9 cellular contexts compared by ENCODE assay signal in the genomic region with DNA sequence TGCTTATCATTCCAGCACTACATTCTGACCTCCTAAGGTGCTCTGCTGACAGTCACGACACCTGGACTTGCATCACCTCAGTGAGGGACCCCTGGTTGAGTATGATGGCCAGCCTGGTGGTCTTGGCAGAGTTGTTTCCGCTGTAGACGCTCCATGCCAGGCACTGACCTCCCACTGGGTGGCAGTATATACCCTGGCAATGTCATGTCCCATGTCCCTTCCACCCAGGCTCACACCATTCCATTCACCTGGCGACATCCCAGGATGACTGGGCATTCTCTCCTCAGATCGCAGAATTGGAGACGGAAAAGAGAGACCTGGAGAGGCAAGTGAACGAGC. TPM values are rescaled to one million over a fixed set of nuclear protein-coding genes. Genes with fewer than 3 reads are reported as not detected.
DNase-seq lines count a peak whose midpoint lies in the region; ATAC-seq, FAIRE-seq and TF ChIP-seq lines count a peak whose summit lies in the region.
"Had no signal": no experiment of that assay in that cellular context is flagged by ENCODE, and none has a peak within 500 bp of the region (broad histone marks: within the 10 kb centered on the region; RNA-seq: fewer than 3 reads in every experiment).

No MANE protein-coding gene starts in this region.

- H3K36me3 ChIP-seq in small intestine (ENCODE audit: control insufficient read depth in 2 of 2, insufficient read depth in 2 of 2, low read length in 2 of 2) = peaks cover 5 to 11% of the 10 kb centered on the region in 2 donors

- peak; percentile 57 for TF ChIP-seq CTCF in foreskin fibroblast (IDR thresholded peaks at IDR 0.05; ENCODE audit: low read depth, low read length)

- ATAC-seq in stimulated activated naive B cell treated with anti-CD40 and anti-IgM and Interleukin-4, amounts not matched to agents 10 μg/mL and 1 μg/mL and 100 μg/mL, for 72 hours (replicated peaks) = peak; percentile 33 to 63
- ATAC-seq in GM18858 (IDR thresholded peaks at IDR 0.05; ENCODE audit: unreplicated experiment) = no peak

- H3K4me3 ChIP-seq in foreskin fibroblast (ENCODE audit: low read depth in 1 of 2, low read length in 2 of 2) (no peak overlapping the region), small intestine (ENCODE audit: low read depth in 1 of 2, low read length in 2 of 2) (no peak overlapping the region)
- H3K4me3 ChIP-seq: SK-N-MC had no signal

- H3K4me1 Mint-ChIP-seq in activated CD4-positive, alpha-beta memory T cell treated with anti-CD3 and anti-CD28 coated beads for 36 hours (ENCODE audit: low read depth) = peaks cover 5% of the 10 kb centered on the region
- H3K4me1 Mint-ChIP-seq in stimulated activated naive B cell treated with anti-CD40 and anti-IgM and Interleukin-4, amounts not matched to agents 10 μg/mL and 1 μg/mL and 100 μg/mL, for 72 hours = peaks cover 0 to 3% of the 10 kb centered on the region in 2 donors

- POLR2A ChIA-PET in activated CD4-positive, alpha-beta memory T cell treated with anti-CD3 and anti-CD28 coated beads for 36 hours (lab: Charles Lee) = no interaction called here

- no peaks in the 10 kb centered on the region for H3K9me3 Mint-ChIP-seq in activated CD4-positive, alpha-beta memory T cell treated with anti-CD3 and anti-CD28 coated beads for 36 hours
- H3K9me3 Mint-ChIP-seq in stimulated activated naive B cell treated with anti-CD40 and anti-IgM and Interleukin-4, amounts not matched to agents 10 μg/mL and 1 μg/mL and 100 μg/mL, for 72 hours = peaks cover 0 to 1% of the 10 kb centered on the region in 2 donors

- CTCF ChIA-PET in activated CD4-positive, alpha-beta memory T cell treated with anti-CD3 and anti-CD28 coated beads for 36 hours (lab: Charles Lee) = interaction anchor here (1.1 to 4.6 kb wide), 5 partner anchors 10 to 127 kb away, joined by 3 to 35 read pairs (median 5); no protein-coding TSS in a partner anchor

- peaks cover 9% of the 10 kb centered on the region for H3K36me3 Mint-ChIP-seq in activated CD4-positive, alpha-beta memory T cell treated with anti-CD3 and anti-CD28 coated beads for 36 hours
- peaks cover 20 to 25% of the 10 kb centered on the region in 2 donors for H3K36me3 Mint-ChIP-seq in stimulated activated naive B cell treated with anti-CD40 and anti-IgM and Interleukin-4, amounts not matched to agents 10 μg/mL and 1 μg/mL and 100 μg/mL, for 72 hours

- H3K27me3 Mint-ChIP-seq in activated CD4-positive, alpha-beta memory T cell treated with anti-CD3 and anti-CD28 coated beads for 36 hours = no peaks in the 10 kb centered on the region
- peaks cover 5% of the 10 kb centered on the region in 2 donors for H3K27me3 Mint-ChIP-seq in stimulated activated naive B cell treated with anti-CD40 and anti-IgM and Interleukin-4, amounts not matched to agents 10 μg/mL and 1 μg/mL and 100 μg/mL, for 72 hours

- no peaks in the 10 kb centered on the region for H3K27me3 ChIP-seq in small intestine (ENCODE audit: control insufficient read depth in 2 of 2, insufficient read depth in 2 of 2, low read length in 2 of 2)

- no peaks in the 10 kb centered on the region for H3K4me1 ChIP-seq in small intestine (ENCODE audit: control insufficient read depth in 2 of 2, insufficient read depth in 1 of 2, low read depth in 1 of 2, low read length in 1 of 2)

- H3K9me3 ChIP-seq in small intestine (ENCODE audit: control insufficient read depth, low read depth) = no peaks in the 10 kb centered on the region

- H3K27ac Mint-ChIP-seq in activated CD4-positive, alpha-beta memory T cell treated with anti-CD3 and anti-CD28 coated beads for 36 hours = no peak overlapping the region
- no peak overlapping the region for H3K27ac Mint-ChIP-seq in stimulated activated naive B cell treated with anti-CD40 and anti-IgM and Interleukin-4, amounts not matched to agents 10 μg/mL and 1 μg/mL and 100 μg/mL, for 72 hours

- no peak overlapping the region for H3K4me3 Mint-ChIP-seq in activated CD4-positive, alpha-beta memory T cell treated with anti-CD3 and anti-CD28 coated beads for 36 hours
- no peak overlapping the region for H3K4me3 Mint-ChIP-seq in stimulated activated naive B cell treated with anti-CD40 and anti-IgM and Interleukin-4, amounts not matched to agents 10 μg/mL and 1 μg/mL and 100 μg/mL, for 72 hours

- intact Hi-C loops in activated CD4-positive, alpha-beta memory T cell treated with anti-CD3 and anti-CD28 coated beads for 36 hours (cut with micrococcal nuclease) = loop anchor here (1.0 kb wide), 1 partner anchor 121 kb away; no protein-coding TSS in a partner anchor

- FAIRE-seq in small intestine (lab: Jason Lieb, UNC) = no peak

- no peak overlapping the region for H3K27ac ChIP-seq in small intestine (ENCODE audit: low read depth in 1 of 2, low read length in 1 of 2)
- H3K27ac ChIP-seq: SK-N-MC had no signal

- 88 to 98% (median 89%) methylated on average over 7 of the region's 7 CpGs for WGBS in small intestine, 3 donors

- peak; percentile 58 for DNase-seq in EH (ENCODE audit: low read depth)
- peak; percentile 28 for DNase-seq in KBM-7
- peak; percentile 52 for DNase-seq in activated CD4-positive, alpha-beta memory T cell treated with anti-CD3 and anti-CD28 coated beads for 36 hours
- DNase-seq in foreskin fibroblast = peak; percentile 42 to 73
- DNase-seq in stimulated activated naive B cell treated with anti-CD40 and anti-IgM and Interleukin-4, amounts not matched to agents 10 μg/mL and 1 μg/mL and 100 μg/mL, for 72 hours = no peak
- DNase-seq in NOMO-1 (lab: John Stamatoyannopoulos, UW; ENCODE audit: unreplicated experiment in 2 of 2) = no peak
- DNase-seq in small intestine = no peak

- in situ Hi-C loops in KBM-7 (cut with MboI; ENCODE audit: low pct_unique_long_range_greater_than_20kb, low sequenced_read_pairs) = no loop called here

RNA-seq across cellular contexts. Expression of gene DNALI1, which starts 5.0 kb away (rescaled TPM):
- total RNA-seq in activated CD4-positive, alpha-beta memory T cell treated with anti-CD3 and anti-CD28 coated beads for 36 hours = under 1 TPM in 1 of 2 experiments, not detected in 1; 0.29 TPM
- polyA plus RNA-seq in small intestine = 1 to 10 TPM; 1.6 to 5.7 (median 2.0) TPM

RNA-seq across cellular contexts. Expression of gene SNIP1, which starts 7.7 kb away (rescaled TPM):
- total RNA-seq in activated CD4-positive, alpha-beta memory T cell treated with anti-CD3 and anti-CD28 coated beads for 36 hours = 10 to 100 TPM; 18.1 to 19.0 TPM
- polyA plus RNA-seq in small intestine = 1 to 10 TPM; 4.6 to 5.1 (median 5.1) TPM

RNA-seq across cellular contexts. Expression of gene GNL2, which starts 34.0 kb away (rescaled TPM):
- total RNA-seq in activated CD4-positive, alpha-beta memory T cell treated with anti-CD3 and anti-CD28 coated beads for 36 hours = 10 to 100 TPM; 70.7 to 71.2 TPM
- polyA plus RNA-seq in small intestine = 10 to 100 TPM; 29.4 to 67.8 (median 41.3) TPM

RNA-seq across cellular contexts. Expression of gene MEAF6, which starts 47.2 kb away (rescaled TPM):
- 10 to 100 TPM; 89.6 to 89.7 TPM for total RNA-seq in activated CD4-positive, alpha-beta memory T cell treated with anti-CD3 and anti-CD28 coated beads for 36 hours
- 10 to 100 TPM; 41.9 to 50.3 (median 47.5) TPM for polyA plus RNA-seq in small intestine

Comparison
In these comparisons a context has a peak if more than half of its experiments do, and no peak if none do; other contexts are left out.
1. DNase-seq: peak in EH (single experiment), KBM-7 (single experiment), activated CD4-positive, alpha-beta memory T cell treated with anti-CD3 and anti-CD28 coated beads for 36 hours (single experiment) and foreskin fibroblast (2 of 2); none in stimulated activated naive B cell treated with anti-CD40 and anti-IgM and Interleukin-4, amounts not matched to agents 10 μg/mL and 1 μg/mL and 100 μg/mL, for 72 hours (single experiment), NOMO-1 (0 of 2) and small intestine (single experiment).